In the genomic region with DNA sequence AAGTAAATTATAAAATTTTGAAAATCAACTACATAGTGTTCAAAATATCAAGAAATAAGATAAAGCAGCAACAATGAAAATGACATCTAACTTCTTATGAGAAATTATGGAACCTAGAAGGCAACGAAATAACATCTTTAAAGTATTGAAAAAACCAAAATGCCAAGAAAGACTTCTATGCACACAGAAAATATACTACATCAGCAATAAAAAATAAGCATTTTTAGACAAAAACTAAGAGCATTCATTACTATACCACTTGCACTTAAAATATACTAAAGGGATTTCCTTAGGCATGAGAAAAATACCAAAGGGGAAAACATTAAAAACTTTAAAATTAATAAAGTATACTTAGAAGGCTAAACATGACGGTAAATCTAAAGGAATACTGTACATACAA, we compare ENCODE assay signal across 32 cellular contexts.
"Had no signal": no experiment of that assay in that cellular context is flagged by ENCODE, and none has a peak within 500 bp of the region (broad histone marks: within the 10 kb centered on the region; RNA-seq: fewer than 3 reads in every experiment).

No MANE protein-coding gene starts in this region.

- ATAC-seq: activated CD8-positive, alpha-beta T cell treated with anti-CD3 and anti-CD28 coated beads for 36 hours; activated naive CD4-positive, alpha-beta T cell treated with anti-CD3 and anti-CD28 coated beads, Interleukin-2, amount 50 U/mL, for 72 hours; activated T-cell treated with anti-CD3 and anti-CD28 coated beads, Interleukin-2, amount 50 U/mL, for 4 hours; activated T-cell treated with anti-CD3 and anti-CD28 coated beads, Interleukin-2, amount 50 U/mL, for 72 hours; activated T-helper 17 cell treated with anti-CD3 and anti-CD28 coated beads, Interleukin-2, amount 50 U/mL, for 72 hours; body of pancreas had no signal

- FAIRE-seq: astrocyte had no signal

- H3K27ac ChIP-seq: adrenal gland, body of pancreas, brain microvascular endothelial cell, breast epithelium, VCaP had no signal

- H3K4me3 ChIP-seq: adrenal gland, body of pancreas, breast epithelium had no signal

- DNase-seq: activated B cell treated with CpG ODN at 0.5 μM for 24 hours; activated CD4-positive, alpha-beta memory T cell treated with anti-CD3 and anti-CD28 coated beads for 36 hours; activated CD4-positive, alpha-beta T cell treated with anti-CD3 and anti-CD28 coated beads for 4 hours; activated CD4-positive, alpha-beta T cell treated with anti-CD3 and anti-CD28 coated beads, Interleukin-2, amount 10 ng/mL, durations not matched to agents 24 days and 14 days; activated CD4-positive, alpha-beta T cell treated with anti-CD3 and anti-CD28 coated beads, Interleukin-2, amount 50 U/mL, for 1 hour; activated CD4-positive, alpha-beta T cell treated with anti-CD3 and anti-CD28 coated beads, Interleukin-2, amount 50 U/mL, for 4 hours; activated CD4-positive, CD25-positive, alpha-beta regulatory T cell treated with anti-CD3 and anti-CD28 coated beads, Interleukin-2, amount 50 U/mL, for 72 hours; activated CD8-positive, alpha-beta memory T cell treated with anti-CD3 and anti-CD28 coated beads, Interleukin-2, amount 50 U/mL, for 4 hours; activated CD8-positive, alpha-beta T cell treated with anti-CD3 and anti-CD28 coated beads for 36 hours; activated effector memory CD4-positive, alpha-beta T cell treated with anti-CD3 and anti-CD28 coated beads, Interleukin-2, amount 50 U/mL, for 16 hours; activated gamma-delta T cell treated with Interleukin-2 at 50 U/mL for 16 hours; activated naive CD4-positive, alpha-beta T cell; activated naive CD4-positive, alpha-beta T cell treated with anti-CD3 and anti-CD28 coated beads for 36 hours; activated naive CD4-positive, alpha-beta T cell treated with anti-CD3 and anti-CD28 coated beads, Interleukin-2, amount 50 U/mL, for 16 hours; activated naive CD8-positive, alpha-beta T cell treated with anti-CD3 and anti-CD28 coated beads for 36 hours; activated T-cell treated with anti-CD3 and anti-CD28 coated beads for 4 hours; activated T-cell treated with anti-CD3 and anti-CD28 coated beads, Interleukin-2, amount 50 U/mL, for 1 hour; activated T-cell treated with anti-CD3 and anti-CD28 coated beads, Interleukin-2, amount 50 U/mL, for 4 hours; activated T-cell treated with anti-CD3 and anti-CD28 coated beads, Interleukin-2, amount 50 U/mL, for 72 hours; adrenal gland; amniotic stem cell; aorta; body of pancreas; brain microvascular endothelial cell; central memory CD4-positive, alpha-beta T cell; T-helper 2 cell; T-helper 9 cell had no signal

- H3K36me3 ChIP-seq: adrenal gland, brain microvascular endothelial cell, breast epithelium had no signal

- H3K27me3 ChIP-seq: adrenal gland, body of pancreas, brain microvascular endothelial cell, breast epithelium had no signal

- H3K4me1 ChIP-seq: adrenal gland, body of pancreas, breast epithelium had no signal

- H3K9me3 ChIP-seq: body of pancreas had no signal
